ENCODE assay signal across 15 cellular contexts in the genomic region with DNA sequence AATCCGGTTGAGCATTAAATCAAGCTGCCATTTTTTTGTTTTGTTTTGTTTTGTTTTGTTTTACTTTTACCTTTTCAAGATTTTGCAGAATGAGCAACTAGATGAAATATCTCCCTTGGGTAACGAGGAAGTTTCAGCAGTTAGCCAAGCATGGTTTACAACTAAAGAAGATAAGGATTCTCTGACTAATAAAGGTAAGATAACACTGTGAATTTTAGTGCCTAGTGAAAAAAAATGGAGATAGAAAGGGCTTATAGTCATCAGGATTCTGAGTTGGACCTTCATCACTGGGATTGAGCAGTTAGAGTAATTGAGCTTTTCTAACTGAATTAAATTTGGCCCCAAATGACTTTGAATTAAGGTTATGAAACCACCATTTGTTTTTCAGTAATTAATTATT.
"Had no signal": no experiment of that assay in that cellular context is flagged by ENCODE, and none has a peak within 500 bp of the region (broad histone marks: within the 10 kb centered on the region; RNA-seq: fewer than 3 reads in every experiment).

No MANE protein-coding gene starts in this region.

- H3K27ac Mint-ChIP-seq: activated CD4-positive, alpha-beta T cell treated with anti-CD3 and anti-CD28 coated beads, Interleukin-2, amount 10 ng/mL, durations not matched to agents 7 days and 5 days; activated T-helper 2 cell treated with anti-CD3 and anti-CD28 coated beads, Interferon-gamma antibody, Interleukin-2, Interleukin-4, amounts not matched to agents 10 μg/mL and 5 μg/mL and 100 μg/mL, durations not matched to agents 14 hours and 24 hours and 36 hours; WTC11 had no signal

- H3K9me3 ChIP-seq: esophagus muscularis mucosa, psoas muscle had no signal

- ATAC-seq: left ventricle myocardium superior, psoas muscle, sciatic nerve, WTC11 had no signal

- DNase-seq: activated CD4-positive, alpha-beta T cell treated with anti-CD3 and anti-CD28 coated beads, Interleukin-2, amount 10 ng/mL, durations not matched to agents 7 days and 5 days; activated naive CD4-positive, alpha-beta T cell treated with anti-CD3 and anti-CD28 coated beads for 36 hours; activated T-cell treated with anti-CD3 and anti-CD28 coated beads for 4 hours; dorsolateral prefrontal cortex; hippocampal formation; kidney glomerular epithelial cell; left ventricle myocardium superior; mesenchymal stem cell; psoas muscle; stimulated activated CD4-positive, alpha-beta T cell treated with anti-CD3 and anti-CD28 coated beads, Interleukin-1b, Interleukin-23, amount 100 ng/mL, for 48 hours; T-helper 1 cell had no signal

- H3K27ac ChIP-seq: esophagus muscularis mucosa, psoas muscle had no signal

- H3K4me1 ChIP-seq: esophagus muscularis mucosa, psoas muscle had no signal

- H3K4me3 Mint-ChIP-seq: activated CD4-positive, alpha-beta T cell treated with anti-CD3 and anti-CD28 coated beads, Interleukin-2, amount 10 ng/mL, durations not matched to agents 7 days and 5 days; activated naive CD4-positive, alpha-beta T cell treated with anti-CD3 and anti-CD28 coated beads for 36 hours; WTC11 had no signal

- H3K27me3 Mint-ChIP-seq: activated CD4-positive, alpha-beta T cell treated with anti-CD3 and anti-CD28 coated beads, Interleukin-2, amount 10 ng/mL, durations not matched to agents 7 days and 5 days had no signal

- H3K4me1 Mint-ChIP-seq: WTC11 had no signal

- H3K4me3 ChIP-seq: dorsolateral prefrontal cortex, esophagus muscularis mucosa, psoas muscle had no signal

- H3K9me3 Mint-ChIP-seq: activated CD4-positive, alpha-beta T cell treated with anti-CD3 and anti-CD28 coated beads, Interleukin-2, amount 10 ng/mL, durations not matched to agents 7 days and 5 days; activated naive CD4-positive, alpha-beta T cell treated with anti-CD3 and anti-CD28 coated beads for 36 hours; activated T-helper 2 cell treated with anti-CD3 and anti-CD28 coated beads, Interferon-gamma antibody, Interleukin-2, Interleukin-4, amounts not matched to agents 10 μg/mL and 5 μg/mL and 100 μg/mL, durations not matched to agents 14 hours and 24 hours and 36 hours; WTC11 had no signal

- H3K27me3 ChIP-seq: dorsolateral prefrontal cortex, esophagus muscularis mucosa had no signal
